ENCODE assay signal across 8 cellular contexts in genomic region chr5:43555895-43556606, GRCh38. TPM values are rescaled to one million over a fixed set of nuclear protein-coding genes. Genes with fewer than 3 reads are reported as not detected.
A peak's percentile ranks its signal among the peaks of the same experiment; 100 is the strongest.
DNase-seq lines count a peak whose midpoint lies in the region; ATAC-seq and TF ChIP-seq lines count a peak whose summit lies in the region.

No MANE protein-coding gene starts in this region.

- peaks cover 51% of the 10 kb centered on the region for H3K79me2 ChIP-seq in ACC112 (ENCODE audit: control insufficient read depth, insufficient read depth, low read length, unreplicated experiment)
- peaks cover 52% of the 10 kb centered on the region for H3K79me2 ChIP-seq in OCI-LY7 (ENCODE audit: insufficient read depth, low read depth, low read length)

- WGBS in suprapubic skin = 2% methylated on average over 23 of the region's 44 CpGs

- peak overlapping the region; percentile 50 for H2AFZ ChIP-seq in ACC112 (ENCODE audit: low read length, unreplicated experiment)
- peak overlapping the region; percentile 73 for H2AFZ ChIP-seq in OCI-LY7 (ENCODE audit: low read length)

- no peaks in the 10 kb centered on the region for H3K27me3 ChIP-seq in ACC112 (ENCODE audit: insufficient read depth, low read length)
- no peaks in the 10 kb centered on the region for H3K27me3 ChIP-seq in suprapubic skin

- H3K27ac ChIP-seq in ACC112 (ENCODE audit: low read depth, low read length) = peak overlapping the region; percentile 79; the same call in 1 of the 2 replicates
- peak overlapping the region; percentile 77 for H3K27ac ChIP-seq in OCI-LY7 (ENCODE audit: low read depth, low read length, poor library complexity, severe bottlenecking)
- H3K27ac ChIP-seq in suprapubic skin = peak overlapping the region; percentile 98

- no peak for TF ChIP-seq EP300 in suprapubic skin (IDR thresholded peaks at IDR 0.05)

- peaks cover 32% of the 10 kb centered on the region for H3K4me1 ChIP-seq in ACC112 (ENCODE audit: control insufficient read depth, insufficient read depth, low read length, unreplicated experiment)
- peaks cover 35% of the 10 kb centered on the region for H3K4me1 ChIP-seq in OCI-LY7 (ENCODE audit: insufficient read depth, low read length, poor library complexity, severe bottlenecking)
- peaks cover 48% of the 10 kb centered on the region for H3K4me1 ChIP-seq in suprapubic skin

- intact Hi-C loops in OCI-LY7 (cut with micrococcal nuclease; ENCODE audit: unreplicated experiment) = loop anchor here (1.0 to 5.0 kb wide), 4 partner anchors 41 to 435 kb away; partner anchors contain the start of genes C5orf34, HMGCS1 and NNT

- POLR2A ChIA-PET in OCI-LY7 (lab: Charles Lee) = interaction anchor here (0.6 to 4.8 kb wide), 7 partner anchors 13 to 72 kb away, joined by 3 to 57 read pairs (median 3); partner anchors contain the start of genes NNT and TMEM267

- no peaks in the 10 kb centered on the region for H3K9me2 ChIP-seq in OCI-LY7 (ENCODE audit: insufficient read depth, low read length)

- TF ChIP-seq CTCF in OCI-LY7 (conservative IDR thresholded peaks at IDR 0.05; ENCODE audit: low read length) (peak; percentile 48; the same call in 1 of the 2 replicates), suprapubic skin (IDR thresholded peaks at IDR 0.05) (no peak)

- H3K36me3 ChIP-seq in ACC112 (ENCODE audit: insufficient read depth, low read length) = peaks cover 30% of the 10 kb centered on the region
- peaks cover 44% of the 10 kb centered on the region for H3K36me3 ChIP-seq in OCI-LY7 (ENCODE audit: insufficient read depth, low read length)
- H3K36me3 ChIP-seq in suprapubic skin = peaks cover 12% of the 10 kb centered on the region

- BruUV-seq in OCI-LY7 (replicated peaks; lab: Mats Ljungman, UMichigan) = no TSS peak

- H3K9me3 ChIP-seq in OCI-LY7 (ENCODE audit: low read length) (no peaks in the 10 kb centered on the region), suprapubic skin (no peaks in the 10 kb centered on the region)

- no peak for TF ChIP-seq POLR2A in suprapubic skin (IDR thresholded peaks at IDR 0.05)

- peak overlapping the region; percentile 97 for H3K4me3 ChIP-seq in ACC112 (ENCODE audit: low read depth, low read length)
- peak overlapping the region; percentile 75 for H3K4me3 ChIP-seq in OCI-LY7 (ENCODE audit: low read depth, low read length, poor library complexity, severe bottlenecking)
- peak overlapping the region; percentile 84 for H3K4me3 ChIP-seq in suprapubic skin

- H3K4me2 ChIP-seq in OCI-LY7 (ENCODE audit: low read length) = peak overlapping the region; percentile 99

- DNase-seq in OCI-LY7 (ENCODE audit: low spot score) (peak; percentile 51), activated gamma-delta T cell (lab: John Stamatoyannopoulos, UW) (peak; percentile 50), germinal center (ENCODE audit: low spot score) (peak; percentile 63), nucleus accumbens (lab: John Stamatoyannopoulos, UW) (peak in 52 of 56 donors; percentile 2 to 72 (median 46)), suprapubic skin (ENCODE audit: low spot score in 2 of 2) (peak; percentile 82 to 85)

- H4K20me1 ChIP-seq in OCI-LY7 (ENCODE audit: insufficient read depth, low read length) = peaks cover 21% of the 10 kb centered on the region; the same call in 1 of the 2 replicates

- ATAC-seq in GM18870 (IDR thresholded peaks at IDR 0.05; ENCODE audit: unreplicated experiment) (peak; percentile 6), HG03469 (IDR thresholded peaks at IDR 0.05; ENCODE audit: unreplicated experiment) (peak; percentile 5)

- CTCF ChIA-PET in OCI-LY7 (lab: Charles Lee; ENCODE audit: unreplicated experiment) = no interaction called here

RNA-seq across cellular contexts. Expression of gene PAIP1, which starts 0.8 kb away (rescaled TPM):
- total RNA-seq in OCI-LY7 (2014; rRNA removed; shearing (Covaris generic)) = 52.8 and 69.2 TPM in 2 replicates
- total RNA-seq in OCI-LY7 (2022) (44.2 and 48.0 TPM in 2 replicates), suprapubic skin (10 to 100 TPM; 41.5 to 69.1 (median 47.4) TPM)

RNA-seq across cellular contexts. Expression of gene C5orf34, which starts 41.1 kb away (rescaled TPM):
- total RNA-seq in OCI-LY7 (2014; rRNA removed; shearing (Covaris generic)) = 25.5 and 33.9 TPM in 2 replicates
- total RNA-seq in OCI-LY7 (2022) (28.7 and 30.9 TPM in 2 replicates), suprapubic skin (1 to 10 TPM in 1 of 4 donors, under 1 TPM in 3; 0.64 to 5.4 (median 0.77) TPM)

RNA-seq across cellular contexts. Expression of gene NNT, which starts 46.9 kb away (rescaled TPM):
- total RNA-seq in OCI-LY7 (2014; rRNA removed; shearing (Covaris generic)) = 33.6 and 42.2 TPM in 2 replicates
- total RNA-seq in OCI-LY7 (2022) (98.3 and 120 TPM in 2 replicates), suprapubic skin (10 to 100 TPM; 23.9 to 38.3 (median 32.7) TPM)

Comparison
In these comparisons a context has a peak if more than half of its experiments do, and no peak if none do; other contexts are left out.
1. Peak in every context shown above with its lines: DNase-seq, ATAC-seq, H3K4me3 ChIP-seq and H3K27ac ChIP-seq.
2. RNA of gene C5orf34, which starts 41.1 kb away (total RNA-seq): 25.5 to 33.9 TPM in OCI-LY7; 0.64 to 5.4 TPM in suprapubic skin; every median in the first group is over 4 times any median in the second.